Comparison of ENCODE assay signal across 8 cellular contexts in the genomic region with DNA sequence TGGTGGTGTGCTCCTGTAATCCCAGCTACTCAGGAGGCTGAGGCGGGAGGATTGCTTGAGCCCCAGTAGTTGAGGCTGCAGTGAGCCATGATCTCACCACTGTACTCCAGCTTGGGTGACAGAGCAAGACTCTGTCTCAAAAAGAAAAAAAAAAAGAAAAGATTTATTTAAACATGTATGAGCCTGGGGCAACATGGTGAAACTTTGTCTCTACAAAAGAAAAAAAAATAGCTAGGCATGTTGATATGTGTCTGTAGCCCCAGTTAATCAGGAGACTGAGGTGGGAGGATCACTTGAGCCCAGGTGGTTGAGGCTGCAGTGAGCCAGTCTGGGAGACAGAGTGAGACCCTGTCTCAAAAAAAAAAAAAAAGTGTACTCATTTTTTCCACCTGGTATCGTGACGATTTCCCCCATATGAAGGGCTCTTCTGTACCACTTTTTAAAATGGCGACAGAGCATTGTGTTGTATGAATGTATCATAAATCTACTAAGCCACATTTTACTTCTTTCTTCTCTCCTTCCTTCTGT. TPM values are rescaled to one million over a fixed set of nuclear protein-coding genes. Genes with fewer than 3 reads are reported as not detected.
A peak's percentile ranks its signal among the peaks of the same experiment; 100 is the strongest.
DNase-seq lines count a peak whose midpoint lies in the region; ATAC-seq and TF ChIP-seq lines count a peak whose summit lies in the region.

No MANE protein-coding gene starts in this region.

- H3K79me2 ChIP-seq in MM.1S (ENCODE audit: low read length), result no peaks in the 10 kb centered on the region

- no peak for TF ChIP-seq CTCF in MM.1S (IDR thresholded peaks at IDR 0.05; ENCODE audit: low read length)

- peak overlapping the region; percentile 28 for H3K4me2 ChIP-seq in MM.1S (ENCODE audit: low read depth, low read length)

- H3K27me3 ChIP-seq in MM.1S (replicated peaks; ENCODE audit: insufficient read depth, low read length), result no peaks in the 10 kb centered on the region
- H3K27me3 ChIP-seq in rectal smooth muscle tissue (ENCODE audit: control insufficient read depth, insufficient read depth, low read length), result no peaks in the 10 kb centered on the region
- H3K27me3 ChIP-seq in H7 (ENCODE audit: control insufficient read depth, insufficient read depth, low read length), result no peaks in the 10 kb centered on the region

- H3K9ac ChIP-seq in MM.1S (ENCODE audit: low read length) (peak overlapping the region; percentile 35; the same call in 1 of the 2 replicates), rectal smooth muscle tissue (ENCODE audit: low read length) (no peak overlapping the region)

- DNase-seq in MM.1S (no peak), NCI-H526 treated with DMSO at 0.1 percent for 48 hours (lab: John Stamatoyannopoulos, UW) (no peak), H7 (no peak), NCI-H748 (lab: John Stamatoyannopoulos, UW; ENCODE audit: unreplicated experiment) (no peak)

- H2AFZ ChIP-seq in MM.1S (ENCODE audit: low read length), result peak overlapping the region; percentile 74

- H3K4me1 ChIP-seq in MM.1S (ENCODE audit: low read length) (peaks cover 3% of the 10 kb centered on the region; the same call in 1 of the 2 replicates), rectal smooth muscle tissue (ENCODE audit: control insufficient read depth, insufficient read depth, low read length) (peaks cover 8% of the 10 kb centered on the region)

- no peaks in the 10 kb centered on the region for H4K20me1 ChIP-seq in MM.1S (ENCODE audit: insufficient read depth, low read length)

- no peaks in the 10 kb centered on the region for H3K9me3 ChIP-seq in MM.1S (replicated peaks; ENCODE audit: insufficient read depth, low read length)

- H3K9me2 ChIP-seq in MM.1S (replicated peaks; ENCODE audit: insufficient read depth, low read length), result no peaks in the 10 kb centered on the region

- 0 out of 2 replicates have a peak overlapping the region, but pooled peaks have one; percentile 44 for H3K4me3 ChIP-seq in MM.1S (ENCODE audit: low read length)
- peak overlapping the region; percentile 10 for H3K4me3 ChIP-seq in rectal smooth muscle tissue (ENCODE audit: low read length)
- no peak overlapping the region for H3K4me3 ChIP-seq in H7 (ENCODE audit: insufficient read depth, low read depth, low read length)

- ATAC-seq in GM18868 (IDR thresholded peaks at IDR 0.05; ENCODE audit: unreplicated experiment) (peak; percentile 20), GM19351 (IDR thresholded peaks at IDR 0.05; ENCODE audit: unreplicated experiment) (no peak)

- H3K36me3 ChIP-seq in MM.1S (replicated peaks; ENCODE audit: insufficient read depth, low read length) (no peaks in the 10 kb centered on the region), rectal smooth muscle tissue (ENCODE audit: control insufficient read depth, insufficient read depth, low read length) (no peaks in the 10 kb centered on the region), H7 (replicated peaks; ENCODE audit: control insufficient read depth, insufficient read depth, low read length) (no peaks in the 10 kb centered on the region)

- no peaks in the 10 kb centered on the region for H3F3A ChIP-seq in MM.1S (ENCODE audit: insufficient read depth, low read length)

- H3K27ac ChIP-seq in MM.1S (ENCODE audit: low read length) (no peak overlapping the region), cingulate gyrus (ENCODE audit: low read depth, low read length) (peak overlapping the region; percentile 54), rectal smooth muscle tissue (ENCODE audit: low read depth, low read length) (no peak overlapping the region)

RNA-seq across cellular contexts. Expression of a gene that starts 16.4 kb away (rescaled TPM):
- 13.3 and 17.1 TPM in 2 replicates for total RNA-seq in H7 (2014; rRNA removed; shearing (Covaris generic))

RNA-seq across cellular contexts. Expression of a gene that starts 24.2 kb away (rescaled TPM):
- total RNA-seq in H7 (2014; rRNA removed; shearing (Covaris generic)), result not detected in 2 replicates

RNA-seq across cellular contexts. Expression of a gene that starts 40.2 kb away (rescaled TPM):
- 153 and 258 TPM in 2 replicates for total RNA-seq in H7 (2014; rRNA removed; shearing (Covaris generic))

RNA-seq across cellular contexts. Expression of a gene that starts 45.0 kb away (rescaled TPM):
- 33.2 and 36.7 TPM in 2 replicates for total RNA-seq in H7 (2014; rRNA removed; shearing (Covaris generic))
